ENCODE assay signal across 8 cellular contexts in the genomic region with DNA sequence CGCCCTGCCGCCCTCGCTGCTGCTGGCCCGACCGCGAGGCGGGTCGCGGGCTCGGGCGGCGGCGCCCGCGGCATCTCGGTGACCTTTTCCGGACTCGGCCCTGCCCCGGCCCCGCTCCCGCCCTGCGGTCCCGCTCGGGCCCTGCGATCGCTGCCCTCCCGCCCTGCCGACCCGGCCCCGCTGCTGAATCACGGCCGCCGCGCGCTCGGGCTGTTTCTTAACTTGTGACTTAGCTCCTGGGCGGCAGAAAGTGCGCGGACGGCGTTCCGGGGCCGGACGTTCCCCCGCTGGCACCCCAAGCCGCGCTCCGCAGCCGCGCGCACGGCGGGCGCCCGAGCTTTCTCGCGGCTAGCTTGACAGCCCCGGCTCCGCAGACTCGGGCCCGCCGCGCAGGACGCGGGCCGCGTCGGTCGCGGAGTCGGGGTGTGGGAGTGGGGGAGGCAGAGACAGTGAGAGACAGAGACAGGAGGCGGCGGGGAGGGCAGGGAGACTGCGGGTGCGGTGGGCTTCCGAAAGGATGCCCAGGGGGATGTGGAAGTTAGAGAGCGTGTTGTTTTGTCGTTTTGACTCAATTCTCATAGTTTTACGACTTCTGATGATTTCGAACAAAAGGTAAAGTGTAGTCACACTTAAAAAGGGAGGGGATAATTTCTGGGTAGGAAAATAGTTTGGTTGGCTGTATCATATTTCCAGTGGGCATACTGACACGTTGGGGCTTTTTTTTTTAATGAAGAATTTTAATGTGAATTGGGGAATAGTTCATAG. TPM values are rescaled to one million over a fixed set of nuclear protein-coding genes. Genes with fewer than 3 reads are reported as not detected.
DNase-seq lines count a peak whose midpoint lies in the region; ATAC-seq and TF ChIP-seq lines count a peak whose summit lies in the region.

No MANE protein-coding gene starts in this region.

- peak; percentile 18 for ATAC-seq in GM21423 (IDR thresholded peaks at IDR 0.05; ENCODE audit: unreplicated experiment)
- ATAC-seq in activated B cell treated with CpG ODN at 0.5 μM for 24 hours (ENCODE audit: low read depth) = peak; percentile 9
- ATAC-seq in stimulated activated naive CD8-positive, alpha-beta T cell treated with anti-CD3 and anti-CD28 coated beads, Interleukin-15, Interleukin-2, amounts not matched to agents 100 U/mL and 50 U/mL, for 24 hours = peak; percentile 55

- H3K9me3 ChIP-seq in HUES64 (ENCODE audit: insufficient read depth, low read depth, low read length) (no peaks in the 10 kb centered on the region), ectodermal cell (ENCODE audit: control insufficient read depth, low read length) (no peaks in the 10 kb centered on the region)

- H3K4me1 Mint-ChIP-seq in activated B cell treated with CpG ODN at 0.5 μM for 24 hours (peaks cover 63% of the 10 kb centered on the region), mesothelial cell of epicardium (peaks cover 29% of the 10 kb centered on the region)

- H3K36me3 Mint-ChIP-seq in activated B cell treated with CpG ODN at 0.5 μM for 24 hours (ENCODE audit: low read depth) (peaks cover 65% of the 10 kb centered on the region), mesothelial cell of epicardium (peaks cover 11% of the 10 kb centered on the region)

- CTCF ChIA-PET in activated B cell treated with CpG ODN at 0.5 μM for 24 hours (lab: Charles Lee) = interaction anchor here (0.7 to 1.5 kb wide), 5 partner anchors 8 to 84 kb away, joined by 3 to 7 read pairs (median 3); no protein-coding TSS in a partner anchor

- H3K27ac Mint-ChIP-seq in activated B cell treated with CpG ODN at 0.5 μM for 24 hours (peak overlapping the region; percentile 86), mesothelial cell of epicardium (peak overlapping the region; percentile 97)

- peaks cover 8% of the 10 kb centered on the region for H3K4me1 ChIP-seq in HUES64 (ENCODE audit: insufficient read depth, low read length)
- peaks cover 6% of the 10 kb centered on the region for H3K4me1 ChIP-seq in ectodermal cell (ENCODE audit: control insufficient read depth, insufficient read depth, low read length)

- DNase-seq in COLO668 (lab: John Stamatoyannopoulos, UW; ENCODE audit: unreplicated experiment) = peak; percentile 85
- no peak for DNase-seq in activated B cell treated with CpG ODN at 0.5 μM for 24 hours
- DNase-seq in mesothelial cell of epicardium (ENCODE audit: low spot score in 2 of 2, unreplicated experiment in 2 of 2) = peak; percentile 33 to 66
- DNase-seq in stimulated activated naive CD8-positive, alpha-beta T cell treated with anti-CD3 and anti-CD28 coated beads, Interleukin-15, Interleukin-2, amounts not matched to agents 100 U/mL and 50 U/mL, for 24 hours = peak; percentile 62
- no peak for DNase-seq in DMS114 treated with DMSO at 0.1 percent for 48 hours (lab: John Stamatoyannopoulos, UW; ENCODE audit: unreplicated experiment)

- peak overlapping the region; percentile 75 for H3K9ac ChIP-seq in HUES64 (ENCODE audit: low read depth, low read length)

- H3K4me3 ChIP-seq in HUES64 (ENCODE audit: low read length) (peak overlapping the region; percentile 78), ectodermal cell (ENCODE audit: insufficient read depth, low read depth, low read length) (peak overlapping the region; percentile 76)

- POLR2A ChIA-PET in activated B cell treated with CpG ODN at 0.5 μM for 24 hours (lab: Charles Lee) = interaction anchor here (0.7 to 2.8 kb wide), 13 partner anchors 8 to 84 kb away, joined by 3 to 64 read pairs (median 7); partner anchors contain the start of gene PRDM2

- H3K4me3 Mint-ChIP-seq in activated B cell treated with CpG ODN at 0.5 μM for 24 hours (peak overlapping the region; percentile 91), mesothelial cell of epicardium (peak overlapping the region; percentile 96)

- H3K36me3 ChIP-seq in HUES64 (ENCODE audit: insufficient read depth, low read length) (no peaks in the 10 kb centered on the region), ectodermal cell (ENCODE audit: control insufficient read depth, insufficient read depth, low read length) (no peaks in the 10 kb centered on the region)

- intact Hi-C loops in activated B cell treated with CpG ODN at 0.5 μM for 24 hours (cut with micrococcal nuclease) = loop anchor here (1.0 to 2.0 kb wide), 4 partner anchors 15 to 82 kb away; no protein-coding TSS in a partner anchor

- TF ChIP-seq CTCF in activated B cell treated with CpG ODN at 0.5 μM for 24 hours (IDR thresholded peaks at IDR 0.05) = no peak
- TF ChIP-seq CTCF in mesothelial cell of epicardium (IDR thresholded peaks at IDR 0.05; ENCODE audit: unreplicated experiment) = no peak

- peaks cover 22% of the 10 kb centered on the region for H3K27me3 ChIP-seq in HUES64 (ENCODE audit: insufficient read depth, low read length)
- peaks cover 19% of the 10 kb centered on the region for H3K27me3 ChIP-seq in ectodermal cell (ENCODE audit: control insufficient read depth, insufficient read depth, low read length, poor library complexity, severe bottlenecking)

- under 1% methylated on average over 81 of the region's 81 CpGs for WGBS in HUES64
- WGBS in ectodermal cell, 2 experiments = 0% methylated on average over 81 of the region's 81 CpGs

- H3K27me3 Mint-ChIP-seq in activated B cell treated with CpG ODN at 0.5 μM for 24 hours = no peaks in the 10 kb centered on the region
- no peaks in the 10 kb centered on the region for H3K27me3 Mint-ChIP-seq in mesothelial cell of epicardium (ENCODE audit: low read depth)

- peak overlapping the region; percentile 80 for H3K27ac ChIP-seq in HUES64 (ENCODE audit: low read depth, low read length)
- H3K27ac ChIP-seq in ectodermal cell (ENCODE audit: insufficient read depth, low read depth, low read length, poor library complexity, severe bottlenecking) = peak overlapping the region; percentile 76

- H3K9me3 Mint-ChIP-seq in activated B cell treated with CpG ODN at 0.5 μM for 24 hours (no peaks in the 10 kb centered on the region), mesothelial cell of epicardium (no peaks in the 10 kb centered on the region)

RNA-seq across cellular contexts. Expression of gene PRDM2, which starts 49.7 kb away (rescaled TPM):
- 15.6 TPM for polyA plus RNA-seq in HUES64 (2013, experiment 1 of 2)
- 20.2 TPM for polyA plus RNA-seq in HUES64 (2013, experiment 2 of 2)
- total RNA-seq in activated B cell treated with CpG ODN at 0.5 μM for 24 hours (183 and 194 TPM in 2 replicates), mesothelial cell of epicardium (59.2 to 61.6 TPM (median 61.3 TPM) in 3 replicates)
- 36.0 TPM for polyA plus RNA-seq in ectodermal cell (2013, experiment 1 of 4)
- 35.7 TPM for polyA plus RNA-seq in ectodermal cell (2013, experiment 2 of 4)
- polyA plus RNA-seq in ectodermal cell (2013, experiment 3 of 4) = 30.1 TPM
- 30.1 TPM for polyA plus RNA-seq in ectodermal cell (2013, experiment 4 of 4)

Comparison
In these comparisons a context has a peak if more than half of its experiments do, and no peak if none do; other contexts are left out.
1. DNase-seq: peak in COLO668 (single experiment), mesothelial cell of epicardium (2 of 2) and stimulated activated naive CD8-positive, alpha-beta T cell treated with anti-CD3 and anti-CD28 coated beads, Interleukin-15, Interleukin-2, amounts not matched to agents 100 U/mL and 50 U/mL, for 24 hours (single experiment); none in activated B cell treated with CpG ODN at 0.5 μM for 24 hours (single experiment) and DMS114 treated with DMSO at 0.1 percent for 48 hours (single experiment).
2. Peak in every context shown above with its lines, with median percentiles within 50 percentile points of each other: ATAC-seq.